In genomic region chr20:56428881-56429280, GRCh38 we compare ENCODE assay signal across 11 cellular contexts. TPM values are rescaled to one million over a fixed set of nuclear protein-coding genes. Genes with fewer than 3 reads are reported as not detected.
A peak's percentile ranks its signal among the peaks of the same experiment; 100 is the strongest.
DNase-seq lines count a peak whose midpoint lies in the region; ATAC-seq, FAIRE-seq and TF ChIP-seq lines count a peak whose summit lies in the region.
"Had no signal": no experiment of that assay in that cellular context is flagged by ENCODE, and none has a peak within 500 bp of the region (broad histone marks: within the 10 kb centered on the region; RNA-seq: fewer than 3 reads in every experiment).

No MANE protein-coding gene starts in this region.

- no peak for TF ChIP-seq EP300 in K562 (IDR thresholded peaks at IDR 0.05; ENCODE audit: low read length)

- peak overlapping the region; percentile 54 for H3K27ac ChIP-seq in CD4-positive, alpha-beta memory T cell (ENCODE audit: low read depth, low read length)
- peak overlapping the region; percentile 69 for H3K27ac ChIP-seq in HL-60 (replicated peaks)
- H3K27ac ChIP-seq in K562 (ENCODE audit: extremely low read depth, low read depth, low read length), result peak overlapping the region; percentile 50
- H3K27ac ChIP-seq: thoracic aorta had no signal

- ATAC-seq in K562 (peak; percentile 4; the same call in 1 of the 3 replicates), GM21786 (IDR thresholded peaks at IDR 0.05; ENCODE audit: unreplicated experiment) (no peak)

- TF ChIP-seq CTCF in HL-60 (IDR thresholded peaks at IDR 0.05; ENCODE audit: insufficient read depth, low read length) (no peak), K562 (IDR thresholded peaks at IDR 0.05 in 2 of 3, conservative IDR thresholded peaks at IDR 0.05 in 1 of 3; ENCODE audit: insufficient read depth in 2 of 3, low read depth in 1 of 3, low read length in 3 of 3) (no peak), nephron (IDR thresholded peaks at IDR 0.05; ENCODE audit: unreplicated experiment in 3 of 3) (no peak), GM20000 (IDR thresholded peaks at IDR 0.05; ENCODE audit: extremely low read depth, missing control alignments) (no peak)

- peaks cover 7 to 10% of the 10 kb centered on the region in 2 donors for H3K36me3 Mint-ChIP-seq in CD4-positive, alpha-beta memory T cell
- H3K36me3 Mint-ChIP-seq in nephron (ENCODE audit: low read depth), result no peaks in the 10 kb centered on the region

- POLR2A ChIA-PET in CD4-positive, alpha-beta memory T cell (lab: Charles Lee; ENCODE audit: partially characterized antibody), result interaction anchor here (1.0 to 7.2 kb wide), 4 partner anchors 8 to 40 kb away, joined by 3 to 36 read pairs (median 16); partner anchors contain the start of genes CASS4 and RTF2
- POLR2A ChIA-PET in K562 (lab: Yijun Ruan, JAX), result interaction anchor here (0.6 to 2.2 kb wide), 11 partner anchors 9 to 188 kb away, joined by 3 to 12 read pairs (median 5); partner anchors contain the start of genes AURKA, CASS4 and CSTF1

- H3K27ac Mint-ChIP-seq in CD4-positive, alpha-beta memory T cell, result peak overlapping the region; percentile 60 to 98 (median 96)
- peak overlapping the region in 2 of 3 experiments; percentile 47 to 66 for H3K27ac Mint-ChIP-seq in nephron

- peak overlapping the region; percentile 4 to 66; a peak in 1 of 4 replicates for H3K9ac ChIP-seq in K562 (ENCODE audit: insufficient read depth in 1 of 2, low read depth in 2 of 2, low read length in 2 of 2)

- peaks cover 99% of the 10 kb centered on the region for H3K79me2 ChIP-seq in K562 (ENCODE audit: control insufficient read depth, insufficient read depth, low read length)

- H2AFZ ChIP-seq in K562 (ENCODE audit: low read depth, low read length), result no peak overlapping the region

- peak overlapping the region; percentile 78 to 98 (median 92) for H3K4me3 Mint-ChIP-seq in CD4-positive, alpha-beta memory T cell
- peak overlapping the region in 1 of 3 experiments; percentile 53 for H3K4me3 Mint-ChIP-seq in nephron

- no TSS peak for BruUV-seq in K562 (replicated peaks; lab: Mats Ljungman, UMichigan)

- no peaks in the 10 kb centered on the region for H3K36me3 ChIP-seq in CD4-positive, alpha-beta memory T cell (ENCODE audit: insufficient read depth, low read length)
- H3K36me3 ChIP-seq in K562 (ENCODE audit: control insufficient read depth, insufficient read depth, low read length), result peaks cover 87% of the 10 kb centered on the region
- H3K36me3 ChIP-seq: thoracic aorta had no signal

- H3K4me1 Mint-ChIP-seq in CD4-positive, alpha-beta memory T cell, result peaks cover 45 to 85% (median 64%) of the 10 kb centered on the region in 4 donors
- H3K4me1 Mint-ChIP-seq in nephron, result peaks cover 62% of the 10 kb centered on the region

- peaks cover 54% of the 10 kb centered on the region for H3K4me1 ChIP-seq in CD4-positive, alpha-beta memory T cell (ENCODE audit: insufficient read depth, low read length)
- H3K4me1 ChIP-seq in K562 (replicated peaks in 1 of 2; ENCODE audit: control insufficient read depth in 2 of 2, insufficient read depth in 2 of 2, low read length in 2 of 2), result peaks cover 26 to 57% of the 10 kb centered on the region in 2 experiments

- peaks cover 0 to 3% (median 0%) of the 10 kb centered on the region in 8 donors for H3K9me3 Mint-ChIP-seq in CD4-positive, alpha-beta memory T cell
- no peaks in the 10 kb centered on the region for H3K9me3 Mint-ChIP-seq in nephron

- intact Hi-C loops in CD4-positive, alpha-beta memory T cell (cut with micrococcal nuclease), result no loop called here
- intact Hi-C loops in K562 (cut with micrococcal nuclease), result loop anchor here (2.0 kb wide), 1 partner anchor 16 kb away; the partner anchor contains the start of gene CASS4

- peak overlapping the region; percentile 58 to 63 for H3K4me3 ChIP-seq in CD4-positive, alpha-beta memory T cell (ENCODE audit: low read length in 2 of 2)
- H3K4me3 ChIP-seq in HL-60 (replicated peaks; ENCODE audit: insufficient read depth, low read length) (no peak overlapping the region; the same call in 1 of the 2 replicates), K562 (no peak overlapping the region)
- H3K4me3 ChIP-seq: thoracic aorta had no signal

- TF ChIP-seq RAD21 in K562 (CRISPR knock-in tag; conservative IDR thresholded peaks at IDR 0.05 in 1 of 2, IDR thresholded peaks at IDR 0.05 in 1 of 2), result no peak

- no peak for FAIRE-seq in K562 (lab: Jason Lieb, UNC)

- CTCF ChIA-PET in CD4-positive, alpha-beta memory T cell (lab: Charles Lee; ENCODE audit: partially characterized antibody), result interaction anchor here (1.8 to 2.5 kb wide), 2 partner anchors 10 to 31 kb away, joined by 6 to 7 read pairs; no protein-coding TSS in a partner anchor
- CTCF ChIA-PET in K562 (lab: Yijun Ruan, JAX; ENCODE audit: low intra/inter-chr PET ratio), result no interaction called here

- no peaks in the 10 kb centered on the region for H3K27me3 Mint-ChIP-seq in CD4-positive, alpha-beta memory T cell
- no peaks in the 10 kb centered on the region for H3K27me3 Mint-ChIP-seq in nephron (ENCODE audit: low read depth)

- no peaks in the 10 kb centered on the region for H3K9me1 ChIP-seq in K562 (ENCODE audit: control insufficient read depth, insufficient read depth, low read length)

- DNase-seq in CD4-positive, alpha-beta memory T cell, result no peak
- peak in 1 of 2 experiments; percentile 54 for DNase-seq in HL-60 (ENCODE audit: low read depth in 1 of 2, low spot score in 1 of 2)
- no peak for DNase-seq in K562 (ENCODE audit: extremely low read depth in 1 of 4, low spot score in 3 of 4)
- DNase-seq in GDM1 (lab: John Stamatoyannopoulos, UW), result no peak
- DNase-seq in GM20000 (ENCODE audit: low spot score), result no peak
- DNase-seq: activated CD4-positive, CD25-positive, alpha-beta regulatory T cell; cortex of kidney; NCI-H2171 treated with DMSO at 0.1 percent for 48 hours had no signal

- H3K4me2 ChIP-seq in K562 (ENCODE audit: insufficient read depth, low read length), result peak overlapping the region; percentile 64

- H3K27me3 ChIP-seq in CD4-positive, alpha-beta memory T cell (ENCODE audit: insufficient read depth, low read length), result no peaks in the 10 kb centered on the region
- H3K27me3 ChIP-seq in HL-60 (ENCODE audit: insufficient read depth, poor library complexity, severe bottlenecking) (no peaks in the 10 kb centered on the region), K562 (ENCODE audit: control insufficient read depth in 2 of 2, insufficient read depth in 2 of 2, low read length in 2 of 2) (no peaks in the 10 kb centered on the region)

- WGBS in K562 (ENCODE audit: insufficient coverage, low coverage, missing lambda C conversion rate), result 57% methylated on average over 8 of the region's 8 CpGs

- in situ Hi-C loops in K562 (cut with MboI), result no loop called here

- H4K20me1 ChIP-seq in K562 (replicated peaks; ENCODE audit: control insufficient read depth, insufficient read depth, low read length), result peaks cover 31% of the 10 kb centered on the region

- no peak for TF ChIP-seq POLR2A in K562 (conservative IDR thresholded peaks at IDR 0.05)

- H3K9me3 ChIP-seq in CD4-positive, alpha-beta memory T cell (ENCODE audit: control insufficient read depth in 1 of 2, low read length in 2 of 2), result no peaks in the 10 kb centered on the region
- H3K9me3 ChIP-seq in K562 (replicated peaks; ENCODE audit: control insufficient read depth, insufficient read depth, low read depth, low read length), result no peaks in the 10 kb centered on the region
- H3K9me3 ChIP-seq: thoracic aorta had no signal

RNA-seq across cellular contexts. Expression of gene CASS4, which starts 16.8 kb away (rescaled TPM):
- total RNA-seq in CD4-positive, alpha-beta memory T cell, result 10 to 100 TPM; 10.8 to 10.9 TPM
- 1 to 10 TPM; 3.3 to 4.9 TPM for polyA plus RNA-seq in CD4-positive, alpha-beta memory T cell
- total RNA-seq in K562 (2011; cell fraction: chromatin; rRNA removed; ENCODE audit: low replicate concordance), result 63.3 and 67.4 TPM in 2 replicates
- 45.1 and 50.9 TPM in 2 replicates for total RNA-seq in K562 (2011; cell fraction: nucleolus; rRNA removed)
- total RNA-seq in K562 (2011; cell fraction: nucleoplasm; rRNA removed), result 43.0 and 48.2 TPM in 2 replicates
- total RNA-seq in K562 (2014; rRNA removed), result 26.7 and 27.1 TPM in 2 replicates
- total RNA-seq in K562 (2014; rRNA removed; fragmentation: Illumina TruSeq; extraction: Trizol), result 23.4 and 29.3 TPM in 2 replicates
- total RNA-seq in K562 (2015; rRNA removed; fragmentation: Illumina TruSeq; extraction: Trizol), result 25.3 and 25.6 TPM in 2 replicates
- total RNA-seq in K562 (2021), result 27.8 and 36.8 TPM in 2 replicates
- polyA plus RNA-seq in K562 (2011; rRNA removed), result 53.2 and 53.8 TPM in 2 replicates
- polyA plus RNA-seq in K562 (2011; cell fraction: cytosol; rRNA removed), result 52.4 and 52.9 TPM in 2 replicates
- polyA plus RNA-seq in K562 (2011; cell fraction: nucleus; rRNA removed), result 28.9 and 33.6 TPM in 2 replicates
- polyA plus RNA-seq in K562 (2012), result 18.6 and 19.4 TPM in 2 replicates
- 35.3 and 41.6 TPM in 2 replicates for polyA plus RNA-seq in K562 (2014; fragmentation: Illumina TruSeq; extraction: Trizol)
- 1 to 10 TPM; 8.1 to 8.8 TPM for polyA plus RNA-seq in K562 (2014; fragmentation: Nextera tagmentation; extraction: Ambion mirVana)
- 21.7 and 30.0 TPM in 2 replicates for polyA plus RNA-seq in K562 (2014; rRNA removed)
- 56.7 and 57.5 TPM in 2 replicates for polyA minus RNA-seq in K562 (2011; rRNA and poly(A)+ RNA removed)
- 39.3 and 40.1 TPM in 2 replicates for polyA minus RNA-seq in K562 (2011; cell fraction: cytosol; rRNA and poly(A)+ RNA removed)
- 26.0 and 37.0 TPM in 2 replicates for polyA minus RNA-seq in K562 (2011; cell fraction: nucleus; rRNA and poly(A)+ RNA removed)

RNA-seq across cellular contexts. Expression of gene CSTF1, which starts 36.4 kb away (rescaled TPM):
- 10 to 100 TPM; 50.1 to 55.3 TPM for total RNA-seq in CD4-positive, alpha-beta memory T cell
- polyA plus RNA-seq in CD4-positive, alpha-beta memory T cell, result 10 to 100 TPM; 40.9 to 48.0 TPM
- 81.3 and 104 TPM in 2 replicates for total RNA-seq in K562 (2011; cell fraction: chromatin; rRNA removed; ENCODE audit: low replicate concordance)
- 51.9 and 54.7 TPM in 2 replicates for total RNA-seq in K562 (2011; cell fraction: nucleolus; rRNA removed)
- total RNA-seq in K562 (2011; cell fraction: nucleoplasm; rRNA removed), result 67.5 and 68.8 TPM in 2 replicates
- 30.8 and 36.3 TPM in 2 replicates for total RNA-seq in K562 (2014; rRNA removed)
- total RNA-seq in K562 (2014; rRNA removed; fragmentation: Illumina TruSeq; extraction: Trizol), result 53.4 and 55.2 TPM in 2 replicates
- total RNA-seq in K562 (2015; rRNA removed; fragmentation: Illumina TruSeq; extraction: Trizol), result 43.7 and 45.6 TPM in 2 replicates
- 44.4 and 48.9 TPM in 2 replicates for total RNA-seq in K562 (2021)
- 76.6 and 92.5 TPM in 2 replicates for polyA plus RNA-seq in K562 (2011; rRNA removed)
- polyA plus RNA-seq in K562 (2011; cell fraction: cytosol; rRNA removed), result 77.7 and 92.2 TPM in 2 replicates
- polyA plus RNA-seq in K562 (2011; cell fraction: nucleus; rRNA removed), result 81.7 and 87.2 TPM in 2 replicates
- polyA plus RNA-seq in K562 (2012), result 31.3 and 43.1 TPM in 2 replicates
- 48.1 and 56.6 TPM in 2 replicates for polyA plus RNA-seq in K562 (2014; fragmentation: Illumina TruSeq; extraction: Trizol)
- 100 to 1,000 TPM in 1 of 2 experiments, 10 to 100 TPM in 1; 74.1 to 110 TPM for polyA plus RNA-seq in K562 (2014; fragmentation: Nextera tagmentation; extraction: Ambion mirVana)
- polyA plus RNA-seq in K562 (2014; rRNA removed), result 33.5 and 40.7 TPM in 2 replicates
- 157 and 159 TPM in 2 replicates for polyA minus RNA-seq in K562 (2011; rRNA and poly(A)+ RNA removed)
- 48.8 and 68.1 TPM in 2 replicates for polyA minus RNA-seq in K562 (2011; cell fraction: cytosol; rRNA and poly(A)+ RNA removed)
- 30.7 and 57.5 TPM in 2 replicates for polyA minus RNA-seq in K562 (2011; cell fraction: nucleus; rRNA and poly(A)+ RNA removed)

RNA-seq across cellular contexts. Expression of gene AURKA, which starts 36.9 kb away (rescaled TPM):
- 1 to 10 TPM; 1.3 to 1.7 TPM for total RNA-seq in CD4-positive, alpha-beta memory T cell
- polyA plus RNA-seq in CD4-positive, alpha-beta memory T cell, result 1 to 10 TPM in 1 of 2 donors, under 1 TPM in 1; 0.81 to 2.8 TPM
- total RNA-seq in K562 (2011; cell fraction: chromatin; rRNA removed; ENCODE audit: low replicate concordance), result 35.2 and 46.4 TPM in 2 replicates
- 29.4 and 33.6 TPM in 2 replicates for total RNA-seq in K562 (2011; cell fraction: nucleolus; rRNA removed)
- total RNA-seq in K562 (2011; cell fraction: nucleoplasm; rRNA removed), result 34.9 and 36.8 TPM in 2 replicates
- total RNA-seq in K562 (2014; rRNA removed) (72.7 and 78.4 TPM in 2 replicates), K562 (2014; rRNA removed; fragmentation: Illumina TruSeq; extraction: Trizol) (113 and 126 TPM in 2 replicates), K562 (2015; rRNA removed; fragmentation: Illumina TruSeq; extraction: Trizol) (102 and 105 TPM in 2 replicates), K562 (2021) (97.4 and 101 TPM in 2 replicates)
- polyA plus RNA-seq in K562 (2011; rRNA removed) (112 and 148 TPM in 2 replicates), K562 (2014; fragmentation: Illumina TruSeq; extraction: Trizol) (128 and 162 TPM in 2 replicates), K562 (2014; fragmentation: Nextera tagmentation; extraction: Ambion mirVana) (100 to 1,000 TPM; 130 to 153 TPM), K562 (2014; rRNA removed) (105 and 106 TPM in 2 replicates)
- 82.8 and 98.1 TPM in 2 replicates for polyA plus RNA-seq in K562 (2011; cell fraction: cytosol; rRNA removed)
- 52.9 and 65.0 TPM in 2 replicates for polyA plus RNA-seq in K562 (2011; cell fraction: nucleus; rRNA removed)
- polyA plus RNA-seq in K562 (2012), result 70.5 and 75.3 TPM in 2 replicates
- polyA minus RNA-seq in K562 (2011; rRNA and poly(A)+ RNA removed), result 99.4 and 104 TPM in 2 replicates
- 43.0 and 57.1 TPM in 2 replicates for polyA minus RNA-seq in K562 (2011; cell fraction: cytosol; rRNA and poly(A)+ RNA removed)
- 16.3 and 31.1 TPM in 2 replicates for polyA minus RNA-seq in K562 (2011; cell fraction: nucleus; rRNA and poly(A)+ RNA removed)

RNA-seq across cellular contexts. Expression of gene RTF2, which starts 39.5 kb away (rescaled TPM):
- 10 to 100 TPM; 66.0 to 67.0 TPM for total RNA-seq in CD4-positive, alpha-beta memory T cell
- 100 to 1,000 TPM; 123 to 129 TPM for polyA plus RNA-seq in CD4-positive, alpha-beta memory T cell
- 29.7 and 29.9 TPM in 2 replicates for total RNA-seq in K562 (2011; cell fraction: chromatin; rRNA removed; ENCODE audit: low replicate concordance)
- total RNA-seq in K562 (2011; cell fraction: nucleolus; rRNA removed), result 20.7 and 24.2 TPM in 2 replicates
- 33.1 and 37.2 TPM in 2 replicates for total RNA-seq in K562 (2011; cell fraction: nucleoplasm; rRNA removed)
- total RNA-seq in K562 (2014; rRNA removed) (67.0 and 69.1 TPM in 2 replicates), K562 (2014; rRNA removed; fragmentation: Illumina TruSeq; extraction: Trizol) (62.1 and 69.8 TPM in 2 replicates), K562 (2015; rRNA removed; fragmentation: Illumina TruSeq; extraction: Trizol) (67.9 and 70.4 TPM in 2 replicates), K562 (2021) (83.5 and 84.9 TPM in 2 replicates)
- polyA plus RNA-seq in K562 (2011; rRNA removed) (82.3 and 87.4 TPM in 2 replicates), K562 (2014; fragmentation: Illumina TruSeq; extraction: Trizol) (85.1 and 90.7 TPM in 2 replicates), K562 (2014; fragmentation: Nextera tagmentation; extraction: Ambion mirVana) (100 to 1,000 TPM; 114 to 177 TPM), K562 (2014; rRNA removed) (80.1 and 85.0 TPM in 2 replicates)
- polyA plus RNA-seq in K562 (2011; cell fraction: cytosol; rRNA removed), result 68.8 and 69.8 TPM in 2 replicates
- polyA plus RNA-seq in K562 (2011; cell fraction: nucleus; rRNA removed), result 48.5 and 53.8 TPM in 2 replicates
- 65.1 and 70.9 TPM in 2 replicates for polyA plus RNA-seq in K562 (2012)
- 46.4 and 55.6 TPM in 2 replicates for polyA minus RNA-seq in K562 (2011; rRNA and poly(A)+ RNA removed)
- polyA minus RNA-seq in K562 (2011; cell fraction: cytosol; rRNA and poly(A)+ RNA removed), result 29.6 and 30.2 TPM in 2 replicates
- 10.8 and 20.4 TPM in 2 replicates for polyA minus RNA-seq in K562 (2011; cell fraction: nucleus; rRNA and poly(A)+ RNA removed)

Comparison
In these comparisons a context has a peak if more than half of its experiments do, and no peak if none do; other contexts are left out.
1. H3K4me3 ChIP-seq: peak in CD4-positive, alpha-beta memory T cell (2 of 2); none in HL-60 (single experiment) and K562 (single experiment).
2. RNA of gene AURKA, which starts 36.9 kb away (total RNA-seq): 29.4 to 126 TPM in K562; 1.3 to 1.7 TPM in CD4-positive, alpha-beta memory T cell; every median in the first group is over 10 times any median in the second.
3. Peak in every context shown above with its lines, with median percentiles within 50 percentile points of each other: H3K27ac ChIP-seq.